16 cellular contexts compared by ENCODE assay signal in genomic region chr5:36659406-36659805, GRCh38. TPM values are rescaled to one million over a fixed set of nuclear protein-coding genes. Genes with fewer than 3 reads are reported as not detected.
"Had no signal": no experiment of that assay in that cellular context is flagged by ENCODE, and none has a peak within 500 bp of the region (broad histone marks: within the 10 kb centered on the region; RNA-seq: fewer than 3 reads in every experiment).

No MANE protein-coding gene starts in this region.

- H3K9me3 ChIP-seq: prostate gland, testis, upper lobe of right lung had no signal

- H3K4me3 ChIP-seq: prostate gland, SK-N-MC, skin epidermis, testis, upper lobe of right lung had no signal

- H3K27ac Mint-ChIP-seq: activated B cell treated with CpG ODN at 0.5 μM for 24 hours; activated CD4-positive, alpha-beta memory T cell treated with anti-CD3 and anti-CD28 coated beads, Interleukin-2, amount 10 ng/mL, durations not matched to agents 7 days and 5 days; activated CD8-positive, alpha-beta memory T cell treated with anti-CD3 and anti-CD28 coated beads, Interleukin-2, amount 10 ng/mL, durations not matched to agents 7 days and 5 days; activated naive CD8-positive, alpha-beta T cell treated with anti-CD3 and anti-CD28 coated beads for 36 hours; stimulated activated naive CD8-positive, alpha-beta T cell treated with anti-CD3 and anti-CD28 coated beads, Interleukin-15, Interleukin-2, amounts not matched to agents 100 ng/mL and 50 ng/mL, for 24 hours had no signal

- DNase-seq: activated B cell treated with CpG ODN at 0.5 μM for 24 hours; activated CD4-positive, alpha-beta memory T cell treated with anti-CD3 and anti-CD28 coated beads, Interleukin-2, amount 10 ng/mL, durations not matched to agents 7 days and 5 days; activated CD4-positive, alpha-beta T cell treated with anti-CD3 and anti-CD28 coated beads for 48 hours; activated CD8-positive, alpha-beta memory T cell treated with anti-CD3 and anti-CD28 coated beads, Interleukin-2, amount 10 ng/mL, durations not matched to agents 7 days and 5 days; activated naive CD8-positive, alpha-beta T cell treated with anti-CD3 and anti-CD28 coated beads for 36 hours; amniotic stem cell; dermis blood vessel endothelial cell; foreskin melanocyte; glutamatergic neuron; left ventricle myocardium superior; testis; upper lobe of right lung had no signal

- H3K27me3 ChIP-seq: testis, upper lobe of right lung had no signal

- H3K36me3 ChIP-seq: prostate gland, upper lobe of right lung had no signal

- H3K4me1 Mint-ChIP-seq: activated B cell treated with CpG ODN at 0.5 μM for 24 hours; activated CD4-positive, alpha-beta memory T cell treated with anti-CD3 and anti-CD28 coated beads, Interleukin-2, amount 10 ng/mL, durations not matched to agents 7 days and 5 days; activated CD8-positive, alpha-beta memory T cell treated with anti-CD3 and anti-CD28 coated beads, Interleukin-2, amount 10 ng/mL, durations not matched to agents 7 days and 5 days; activated naive CD8-positive, alpha-beta T cell treated with anti-CD3 and anti-CD28 coated beads for 36 hours had no signal

- H3K4me1 ChIP-seq: prostate gland had no signal

- H3K9me3 Mint-ChIP-seq: activated B cell treated with CpG ODN at 0.5 μM for 24 hours; activated CD4-positive, alpha-beta memory T cell treated with anti-CD3 and anti-CD28 coated beads, Interleukin-2, amount 10 ng/mL, durations not matched to agents 7 days and 5 days; activated naive CD8-positive, alpha-beta T cell treated with anti-CD3 and anti-CD28 coated beads for 36 hours; stimulated activated naive CD8-positive, alpha-beta T cell treated with anti-CD3 and anti-CD28 coated beads, Interleukin-15, Interleukin-2, amounts not matched to agents 100 ng/mL and 50 ng/mL, for 24 hours had no signal

- H3K36me3 Mint-ChIP-seq: activated CD8-positive, alpha-beta memory T cell treated with anti-CD3 and anti-CD28 coated beads, Interleukin-2, amount 10 ng/mL, durations not matched to agents 7 days and 5 days; activated naive CD8-positive, alpha-beta T cell treated with anti-CD3 and anti-CD28 coated beads for 36 hours had no signal

- H3K27ac ChIP-seq: prostate gland, SK-N-MC, testis, upper lobe of right lung had no signal

- H3K4me3 Mint-ChIP-seq: activated B cell treated with CpG ODN at 0.5 μM for 24 hours; activated CD4-positive, alpha-beta memory T cell treated with anti-CD3 and anti-CD28 coated beads, Interleukin-2, amount 10 ng/mL, durations not matched to agents 7 days and 5 days; activated CD8-positive, alpha-beta memory T cell treated with anti-CD3 and anti-CD28 coated beads, Interleukin-2, amount 10 ng/mL, durations not matched to agents 7 days and 5 days; activated naive CD8-positive, alpha-beta T cell treated with anti-CD3 and anti-CD28 coated beads for 36 hours; stimulated activated naive CD8-positive, alpha-beta T cell treated with anti-CD3 and anti-CD28 coated beads, Interleukin-15, Interleukin-2, amounts not matched to agents 100 ng/mL and 50 ng/mL, for 24 hours had no signal

RNA-seq across cellular contexts. Expression of gene SLC1A3, which starts 53.0 kb away (rescaled TPM):
- total RNA-seq: activated CD4-positive, alpha-beta memory T cell treated with anti-CD3 and anti-CD28 coated beads, Interleukin-2, amount 10 ng/mL, durations not matched to agents 7 days and 5 days; activated CD8-positive, alpha-beta memory T cell treated with anti-CD3 and anti-CD28 coated beads, Interleukin-2, amount 10 ng/mL, durations not matched to agents 7 days and 5 days had no signal
